1 cellular context compared by ENCODE assay signal in the genomic region with DNA sequence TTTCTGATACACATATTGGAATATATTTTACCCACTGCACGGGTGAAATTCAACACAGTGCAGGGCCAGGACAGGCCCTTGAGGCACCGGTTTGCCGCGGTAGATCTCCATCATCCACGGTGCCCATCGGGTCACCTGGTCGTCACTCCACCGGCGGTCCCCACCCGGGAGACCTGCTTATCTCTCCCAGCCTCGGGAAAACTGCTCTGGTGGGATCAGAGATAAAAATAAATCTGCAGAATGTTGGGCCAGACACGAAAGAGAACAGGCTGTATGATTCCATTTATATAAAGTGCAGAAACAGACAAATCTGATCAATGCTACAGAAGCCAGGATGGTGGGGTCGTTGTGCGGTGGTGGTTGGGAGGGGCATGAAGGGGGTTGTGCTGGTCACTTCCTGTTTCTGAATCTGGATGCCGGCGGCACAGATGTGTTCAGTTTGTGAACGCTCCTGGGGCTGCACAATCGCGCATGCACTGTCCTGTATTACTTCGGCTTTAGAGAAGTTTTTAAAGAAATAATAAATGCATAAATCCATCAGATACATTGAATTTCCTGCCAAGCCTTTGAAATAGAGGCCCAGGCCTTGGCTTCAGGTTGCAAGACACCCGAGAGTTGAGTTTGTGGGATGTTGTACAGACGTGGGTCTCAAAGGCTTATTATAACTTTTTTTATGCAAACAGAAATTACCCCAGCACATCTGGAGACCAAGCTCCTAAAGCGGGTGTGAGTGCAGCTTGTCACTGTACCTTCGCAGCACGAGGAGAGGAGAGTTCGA.
TF ChIP-seq lines count a peak whose summit lies in the region.

No MANE protein-coding gene starts in this region.

TF ChIP-seq in IMR-90, 13 proteins besides CTCF, POLR2A, EP300 and RAD21 (continued from another document):
- TF ChIP-seq MXI1 (IDR thresholded peaks at IDR 0.05; ENCODE audit: borderline replicate concordance, low read depth, low read length) (no peak), NFE2L2 (IDR thresholded peaks at IDR 0.05; ENCODE audit: low read depth, low read length) (no peak), MAZ (IDR thresholded peaks at IDR 0.05; ENCODE audit: borderline replicate concordance, low read depth, low read length) (no peak)
- TF ChIP-seq, protein P1, sequence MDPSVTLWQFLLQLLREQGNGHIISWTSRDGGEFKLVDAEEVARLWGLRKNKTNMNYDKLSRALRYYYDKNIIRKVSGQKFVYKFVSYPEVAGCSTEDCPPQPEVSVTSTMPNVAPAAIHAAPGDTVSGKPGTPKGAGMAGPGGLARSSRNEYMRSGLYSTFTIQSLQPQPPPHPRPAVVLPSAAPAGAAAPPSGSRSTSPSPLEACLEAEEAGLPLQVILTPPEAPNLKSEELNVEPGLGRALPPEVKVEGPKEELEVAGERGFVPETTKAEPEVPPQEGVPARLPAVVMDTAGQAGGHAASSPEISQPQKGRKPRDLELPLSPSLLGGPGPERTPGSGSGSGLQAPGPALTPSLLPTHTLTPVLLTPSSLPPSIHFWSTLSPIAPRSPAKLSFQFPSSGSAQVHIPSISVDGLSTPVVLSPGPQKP (IDR thresholded peaks at IDR 0.05; ENCODE audit: borderline replicate concordance, low read depth, low read length) = no peak
TF ChIP-seq in IMR-90: peak in this region for 0.
